ENCODE assay signal across 9 cellular contexts in genomic region chr6:42441059-42441471, GRCh38. TPM values are rescaled to one million over a fixed set of nuclear protein-coding genes. Genes with fewer than 3 reads are reported as not detected.
A peak's percentile ranks its signal among the peaks of the same experiment; 100 is the strongest.
DNase-seq lines count a peak whose midpoint lies in the region; ATAC-seq, FAIRE-seq and TF ChIP-seq lines count a peak whose summit lies in the region.
"Had no signal": no experiment of that assay in that cellular context is flagged by ENCODE, and none has a peak within 500 bp of the region (broad histone marks: within the 10 kb centered on the region; RNA-seq: fewer than 3 reads in every experiment).

No MANE protein-coding gene starts in this region.

- peaks cover 31% of the 10 kb centered on the region for H3K4me1 Mint-ChIP-seq in activated T-helper 17 cell treated with anti-CD3 and anti-CD28 coated beads, Interleukin-2, amount 50 U/mL, for 72 hours

- H3K9me3 Mint-ChIP-seq in activated T-helper 17 cell treated with anti-CD3 and anti-CD28 coated beads, Interleukin-2, amount 50 U/mL, for 72 hours = no peaks in the 10 kb centered on the region

- no peak for FAIRE-seq in GM12892 (lab: Jason Lieb, UNC)
- no peak for FAIRE-seq in D721Med (lab: Jason Lieb, UNC)

- TF ChIP-seq POLR2A in GM12892 (IDR thresholded peaks at IDR 0.05; ENCODE audit: low read depth, low read length) = no peak

- H3K36me3 ChIP-seq in right atrium auricular region = no peaks in the 10 kb centered on the region

- peak; percentile 36 for ATAC-seq in activated T-helper 17 cell treated with anti-CD3 and anti-CD28 coated beads, Interleukin-2, amount 50 U/mL, for 72 hours (replicated peaks)

- H3K27ac ChIP-seq in right atrium auricular region = peak overlapping the region; percentile 62 to 72

- no peaks in the 10 kb centered on the region for H3K27me3 ChIP-seq in right atrium auricular region

- peak overlapping the region; percentile 90 for H3K4me3 Mint-ChIP-seq in activated T-helper 17 cell treated with anti-CD3 and anti-CD28 coated beads, Interleukin-2, amount 50 U/mL, for 72 hours

- H3K9me3 ChIP-seq in right atrium auricular region = no peaks in the 10 kb centered on the region

- DNase-seq in GM03348 (ENCODE audit: low spot score) = peak; percentile 46
- DNase-seq in right atrium auricular region (ENCODE audit: low spot score) = no peak
- DNase-seq in retina = peak; percentile 68
- no peak for DNase-seq in GM12892 (ENCODE audit: insufficient read length)
- no peak for DNase-seq in D721Med (ENCODE audit: insufficient read length, low spot score)
- DNase-seq in UCSD-AML1 (lab: John Stamatoyannopoulos, UW; ENCODE audit: unreplicated experiment) = no peak
- no peak for DNase-seq in kidney glomerular epithelial cell (lab: John Stamatoyannopoulos, UW)
- DNase-seq: OCI-M1 had no signal

- peak overlapping the region in 1 of 2 donors; percentile 4 for H3K4me3 ChIP-seq in right atrium auricular region

- no peak for TF ChIP-seq CTCF in right atrium auricular region (IDR thresholded peaks at IDR 0.05)
- TF ChIP-seq CTCF in D721Med (IDR thresholded peaks at IDR 0.05; ENCODE audit: insufficient read depth, missing control alignments) = no peak

- H3K4me1 ChIP-seq in right atrium auricular region = peaks cover 0 to 27% of the 10 kb centered on the region in 2 donors

- peak overlapping the region; percentile 90 for H3K27ac Mint-ChIP-seq in activated T-helper 17 cell treated with anti-CD3 and anti-CD28 coated beads, Interleukin-2, amount 50 U/mL, for 72 hours

- H3K36me3 Mint-ChIP-seq in activated T-helper 17 cell treated with anti-CD3 and anti-CD28 coated beads, Interleukin-2, amount 50 U/mL, for 72 hours (ENCODE audit: low read depth) = no peaks in the 10 kb centered on the region

- H3K27me3 Mint-ChIP-seq in activated T-helper 17 cell treated with anti-CD3 and anti-CD28 coated beads, Interleukin-2, amount 50 U/mL, for 72 hours = no peaks in the 10 kb centered on the region

RNA-seq across cellular contexts. Expression of gene TRERF1, which starts 10.7 kb away (rescaled TPM):
- total RNA-seq in activated T-helper 17 cell treated with anti-CD3 and anti-CD28 coated beads, Interleukin-2, amount 50 U/mL, for 72 hours = 10 to 100 TPM; 16.6 to 32.4 TPM
- total RNA-seq in right atrium auricular region = 1 to 10 TPM; 1.9 to 2.5 TPM
- 7.1 TPM for polyA plus RNA-seq in GM12892 (2012; ENCODE audit: missing spikeins)

Comparison
In these comparisons a context has a peak if more than half of its experiments do, and no peak if none do; other contexts are left out.
1. DNase-seq: peak in GM03348 (single experiment) and retina (single experiment); none in right atrium auricular region (single experiment), GM12892 (single experiment), D721Med (single experiment), UCSD-AML1 (single experiment) and kidney glomerular epithelial cell (single experiment).
2. RNA of gene TRERF1, which starts 10.7 kb away (total RNA-seq): 16.6 to 32.4 TPM in activated T-helper 17 cell treated with anti-CD3 and anti-CD28 coated beads, Interleukin-2, amount 50 U/mL, for 72 hours; 1.9 to 2.5 TPM in right atrium auricular region; every median in the first group is over 4 times any median in the second.